ENCODE assay signal across 8 cellular contexts in genomic region chrX:104909694-104910093, GRCh38.
DNase-seq lines count a peak whose midpoint lies in the region; ATAC-seq and TF ChIP-seq lines count a peak whose summit lies in the region.
"Not testable (repeated sequence)": the region's sequence is repeated elsewhere in the genome, so short reads cannot be mapped to it uniquely, and the experiment has no call there.

No MANE protein-coding gene starts in this region.

- not testable (repeated sequence) for H3K36me3 Mint-ChIP-seq in Calu3 (ENCODE audit: insufficient read depth, unreplicated experiment); activated CD8-positive, alpha-beta T cell treated with anti-CD3 and anti-CD28 coated beads for 36 hours (ENCODE audit: low read depth); activated naive CD8-positive, alpha-beta T cell treated with anti-CD3 and anti-CD28 coated beads, Interleukin-2, amount 10 ng/mL, durations not matched to agents 7 days and 5 days; endothelial cell (ENCODE audit: low read depth, unreplicated experiment); nephron (ENCODE audit: low read depth); stimulated activated naive B cell treated with anti-CD40 and anti-IgM and Interleukin-4, amounts not matched to agents 10 μg/mL and 1 μg/mL and 100 μg/mL, for 72 hours

- BruUV-seq in Calu3 (replicated peaks; lab: Mats Ljungman, UMichigan) = not testable (repeated sequence)

- not testable (repeated sequence) for TF ChIP-seq CTCF in Calu3 (IDR thresholded peaks at IDR 0.05; ENCODE audit: unreplicated experiment); activated CD8-positive, alpha-beta T cell treated with anti-CD3 and anti-CD28 coated beads for 36 hours (IDR thresholded peaks at IDR 0.05); endothelial cell (IDR thresholded peaks at IDR 0.05; ENCODE audit: unreplicated experiment); kidney epithelial cell (IDR thresholded peaks at IDR 0.05; ENCODE audit: insufficient read depth, low read length, poor library complexity, severe bottlenecking); nephron (IDR thresholded peaks at IDR 0.05; ENCODE audit: unreplicated experiment in 3 of 3)

- H3K4me3 Mint-ChIP-seq in Calu3 (ENCODE audit: low read depth, unreplicated experiment) = peak overlapping the region; percentile 70
- peak overlapping the region; percentile 66 for H3K4me3 Mint-ChIP-seq in activated CD8-positive, alpha-beta T cell treated with anti-CD3 and anti-CD28 coated beads for 36 hours
- peak overlapping the region; percentile 77 for H3K4me3 Mint-ChIP-seq in activated naive CD8-positive, alpha-beta T cell treated with anti-CD3 and anti-CD28 coated beads, Interleukin-2, amount 10 ng/mL, durations not matched to agents 7 days and 5 days
- H3K4me3 Mint-ChIP-seq in endothelial cell (ENCODE audit: unreplicated experiment) = peak overlapping the region; percentile 77
- peak overlapping the region; percentile 74 to 85 (median 81) for H3K4me3 Mint-ChIP-seq in nephron
- peak overlapping the region; percentile 57 to 78 for H3K4me3 Mint-ChIP-seq in stimulated activated naive B cell treated with anti-CD40 and anti-IgM and Interleukin-4, amounts not matched to agents 10 μg/mL and 1 μg/mL and 100 μg/mL, for 72 hours

- POLR2A ChIA-PET in activated CD8-positive, alpha-beta T cell treated with anti-CD3 and anti-CD28 coated beads for 36 hours (lab: Charles Lee) = interaction anchor here (0.7 kb wide), 1 partner anchor 166 kb away, joined by 3 read pairs; no protein-coding TSS in a partner anchor
- POLR2A ChIA-PET in activated naive CD8-positive, alpha-beta T cell treated with anti-CD3 and anti-CD28 coated beads, Interleukin-2, amount 10 ng/mL, durations not matched to agents 7 days and 5 days (lab: Charles Lee) = not testable (repeated sequence)

- CTCF ChIA-PET in Calu3 (lab: Charles Lee); activated CD8-positive, alpha-beta T cell treated with anti-CD3 and anti-CD28 coated beads for 36 hours (lab: Charles Lee): not testable (repeated sequence)

- ATAC-seq in activated CD8-positive, alpha-beta T cell treated with anti-CD3 and anti-CD28 coated beads for 36 hours; activated naive CD8-positive, alpha-beta T cell treated with anti-CD3 and anti-CD28 coated beads, Interleukin-2, amount 10 ng/mL, durations not matched to agents 7 days and 5 days (ENCODE audit: low read depth); stimulated activated naive B cell treated with anti-CD40 and anti-IgM and Interleukin-4, amounts not matched to agents 10 μg/mL and 1 μg/mL and 100 μg/mL, for 72 hours (replicated peaks): not testable (repeated sequence)

- H3K9me3 Mint-ChIP-seq in Calu3 (ENCODE audit: low read depth, unreplicated experiment); activated CD8-positive, alpha-beta T cell treated with anti-CD3 and anti-CD28 coated beads for 36 hours; activated naive CD8-positive, alpha-beta T cell treated with anti-CD3 and anti-CD28 coated beads, Interleukin-2, amount 10 ng/mL, durations not matched to agents 7 days and 5 days; endothelial cell (ENCODE audit: unreplicated experiment); nephron; stimulated activated naive B cell treated with anti-CD40 and anti-IgM and Interleukin-4, amounts not matched to agents 10 μg/mL and 1 μg/mL and 100 μg/mL, for 72 hours: not testable (repeated sequence)

- H3K27me3 Mint-ChIP-seq in Calu3 (ENCODE audit: unreplicated experiment); activated CD8-positive, alpha-beta T cell treated with anti-CD3 and anti-CD28 coated beads for 36 hours; activated naive CD8-positive, alpha-beta T cell treated with anti-CD3 and anti-CD28 coated beads, Interleukin-2, amount 10 ng/mL, durations not matched to agents 7 days and 5 days; endothelial cell (ENCODE audit: unreplicated experiment); nephron (ENCODE audit: low read depth); stimulated activated naive B cell treated with anti-CD40 and anti-IgM and Interleukin-4, amounts not matched to agents 10 μg/mL and 1 μg/mL and 100 μg/mL, for 72 hours: not testable (repeated sequence)

- H3K4me1 Mint-ChIP-seq in Calu3 (ENCODE audit: low read depth, unreplicated experiment); activated CD8-positive, alpha-beta T cell treated with anti-CD3 and anti-CD28 coated beads for 36 hours (ENCODE audit: low read depth); activated naive CD8-positive, alpha-beta T cell treated with anti-CD3 and anti-CD28 coated beads, Interleukin-2, amount 10 ng/mL, durations not matched to agents 7 days and 5 days; endothelial cell (ENCODE audit: unreplicated experiment); nephron; stimulated activated naive B cell treated with anti-CD40 and anti-IgM and Interleukin-4, amounts not matched to agents 10 μg/mL and 1 μg/mL and 100 μg/mL, for 72 hours: not testable (repeated sequence)

- peak overlapping the region; percentile 35 for H3K4me3 ChIP-seq in kidney epithelial cell (ENCODE audit: low read depth, low read length)

- not testable (repeated sequence) for H3K27me3 ChIP-seq in kidney epithelial cell (ENCODE audit: control insufficient read depth, insufficient read depth, low read length)

- H3K36me3 ChIP-seq in kidney epithelial cell (ENCODE audit: control insufficient read depth, insufficient read depth, low read length) = not testable (repeated sequence)

- H3K27ac Mint-ChIP-seq in Calu3 (ENCODE audit: unreplicated experiment); endothelial cell (ENCODE audit: unreplicated experiment); stimulated activated naive B cell treated with anti-CD40 and anti-IgM and Interleukin-4, amounts not matched to agents 10 μg/mL and 1 μg/mL and 100 μg/mL, for 72 hours: not testable (repeated sequence)
- peak overlapping the region; percentile 30 for H3K27ac Mint-ChIP-seq in activated CD8-positive, alpha-beta T cell treated with anti-CD3 and anti-CD28 coated beads for 36 hours
- H3K27ac Mint-ChIP-seq in activated naive CD8-positive, alpha-beta T cell treated with anti-CD3 and anti-CD28 coated beads, Interleukin-2, amount 10 ng/mL, durations not matched to agents 7 days and 5 days = peak overlapping the region; percentile 56
- H3K27ac Mint-ChIP-seq in nephron = peak overlapping the region; percentile 51 to 69 (median 59)

- peak; percentile 11 for DNase-seq in Calu3
- peak; percentile 21 for DNase-seq in NCI-H748 (lab: John Stamatoyannopoulos, UW; ENCODE audit: unreplicated experiment)
- DNase-seq in activated CD8-positive, alpha-beta T cell treated with anti-CD3 and anti-CD28 coated beads for 36 hours = peak; percentile 36
- not testable (repeated sequence) for DNase-seq in activated naive CD8-positive, alpha-beta T cell treated with anti-CD3 and anti-CD28 coated beads, Interleukin-2, amount 10 ng/mL, durations not matched to agents 7 days and 5 days; kidney epithelial cell (ENCODE audit: low read depth); stimulated activated naive B cell treated with anti-CD40 and anti-IgM and Interleukin-4, amounts not matched to agents 10 μg/mL and 1 μg/mL and 100 μg/mL, for 72 hours
- peak; percentile 3 for DNase-seq in endothelial cell (ENCODE audit: low spot score)

- intact Hi-C loops in Calu3 (cut with micrococcal nuclease; ENCODE audit: unreplicated experiment) = loop anchor here (10.0 kb wide), 1 partner anchor 165 kb away; no protein-coding TSS in a partner anchor
- intact Hi-C loops in activated CD8-positive, alpha-beta T cell treated with anti-CD3 and anti-CD28 coated beads for 36 hours (cut with micrococcal nuclease) = not testable (repeated sequence)
